Comparison of ENCODE assay signal across 8 cellular contexts in genomic region chr1:51189421-51190073, GRCh38. TPM values are rescaled to one million over a fixed set of nuclear protein-coding genes. Genes with fewer than 3 reads are reported as not detected.
A peak's percentile ranks its signal among the peaks of the same experiment; 100 is the strongest.
DNase-seq lines count a peak whose midpoint lies in the region; ATAC-seq and TF ChIP-seq lines count a peak whose summit lies in the region.

No MANE protein-coding gene starts in this region.

- peak; percentile 97 for TF ChIP-seq CTCF in PC-3 (conservative IDR thresholded peaks at IDR 0.05; ENCODE audit: low read depth, low read length)
- TF ChIP-seq CTCF in astrocyte of the cerebellum (IDR thresholded peaks at IDR 0.05; ENCODE audit: low read depth, low read length, missing control alignments): peak; percentile 89

- no peaks in the 10 kb centered on the region for H3K9me3 ChIP-seq in PC-3 (ENCODE audit: low read length)

- no peak overlapping the region for H2AFZ ChIP-seq in PC-3 (ENCODE audit: low read length)

- H3K4me3 Mint-ChIP-seq in immature natural killer cell: no peak overlapping the region

- intact Hi-C loops in PC-3 (cut with micrococcal nuclease): loop anchor here (1.0 to 2.0 kb wide), 4 partner anchors 101 to 414 kb away; no protein-coding TSS in a partner anchor

- no peaks in the 10 kb centered on the region for H3K9me3 Mint-ChIP-seq in immature natural killer cell

- H3K9me2 ChIP-seq in PC-3 (replicated peaks; ENCODE audit: low read length): no peaks in the 10 kb centered on the region

- peaks cover 0 to 9% (median 0%) of the 10 kb centered on the region in 3 donors for H3K27me3 Mint-ChIP-seq in immature natural killer cell (ENCODE audit: low read depth in 3 of 3)

- in situ Hi-C loops in astrocyte of the cerebellum (cut with HindIII; ENCODE audit: low sequenced_read_pairs): no loop called here

- no peak overlapping the region for H3K27ac Mint-ChIP-seq in immature natural killer cell

- H4K20me1 ChIP-seq in PC-3 (ENCODE audit: low read length): no peaks in the 10 kb centered on the region

- no peaks in the 10 kb centered on the region for H3K36me3 ChIP-seq in PC-3 (ENCODE audit: low read depth, low read length)

- no peaks in the 10 kb centered on the region for H3K27me3 ChIP-seq in PC-3 (ENCODE audit: low read length)

- peak; percentile 7 for DNase-seq in activated T-cell treated with anti-CD3 and anti-CD28 coated beads for 1 hour (ENCODE audit: low read depth)
- DNase-seq in activated T-cell treated with anti-CD3 and anti-CD28 coated beads, Interleukin-2, amount 50 U/mL, for 1 hour: no peak
- DNase-seq in LHCN-M2 (ENCODE audit: low read depth): peak; percentile 61
- DNase-seq in PC-3: peak; percentile 79
- DNase-seq in astrocyte of the cerebellum (ENCODE audit: low read depth): peak; percentile 63
- DNase-seq in immature natural killer cell: peak; percentile 22 to 46 (median 42)
- peak; percentile 11 for DNase-seq in stimulated activated CD4-positive, alpha-beta T cell treated with anti-CD3 and anti-CD28 coated beads, Interleukin-1b, Interleukin-23, amount 100 ng/mL, for 48 hours

- CTCF ChIA-PET in PC-3 (lab: Charles Lee): interaction anchor here (0.6 to 1.6 kb wide), 4 partner anchors 101 to 824 kb away, joined by 4 to 17 read pairs (median 4); no protein-coding TSS in a partner anchor

- no peak overlapping the region for H3K4me2 ChIP-seq in PC-3 (ENCODE audit: low read length)

- H3F3A ChIP-seq in PC-3 (ENCODE audit: low read length, unreplicated experiment): no peaks in the 10 kb centered on the region

- H3K4me1 ChIP-seq in PC-3 (ENCODE audit: insufficient read depth, low read length): peaks cover 11% of the 10 kb centered on the region; the same call in 1 of the 2 replicates

- no peaks in the 10 kb centered on the region for H3K79me2 ChIP-seq in PC-3 (ENCODE audit: low read length)

- no peaks in the 10 kb centered on the region for H3K36me3 Mint-ChIP-seq in immature natural killer cell

- POLR2A ChIA-PET in PC-3 (lab: Charles Lee; ENCODE audit: unreplicated experiment): interaction anchor here (0.6 kb wide), 1 partner anchor 15 kb away, joined by 3 read pairs; no protein-coding TSS in a partner anchor

- H3K4me3 ChIP-seq in PC-3 (ENCODE audit: low read length): no peak overlapping the region
- H3K4me3 ChIP-seq in astrocyte of the cerebellum (ENCODE audit: low read depth, low read length): no peak overlapping the region

- H3K4me1 Mint-ChIP-seq in immature natural killer cell: no peaks in the 10 kb centered on the region

- no peak overlapping the region for H3K27ac ChIP-seq in PC-3 (ENCODE audit: low read length)

- no TSS peak for BruUV-seq in PC-3 (replicated peaks; lab: Mats Ljungman, UMichigan)

- ATAC-seq in PC-3: peak; percentile 49
- no peak for ATAC-seq in GM21786 (IDR thresholded peaks at IDR 0.05; ENCODE audit: unreplicated experiment)

- H3K9ac ChIP-seq in PC-3 (ENCODE audit: low read length): no peak overlapping the region

RNA-seq across cellular contexts. Expression of gene RNF11, which starts 46.5 kb away (rescaled TPM):
- total RNA-seq in LHCN-M2 (2014; rRNA removed) (99.9 and 111 TPM in 2 replicates), PC-3 (2014; rRNA removed) (117 and 169 TPM in 2 replicates)
- polyA plus RNA-seq in LHCN-M2 (2012): 107 TPM
- 10 to 100 TPM; 32.7 to 52.4 (median 38.0) TPM for polyA plus RNA-seq in immature natural killer cell
